Comparison of ENCODE assay signal across 10 cellular contexts in the genomic region with DNA sequence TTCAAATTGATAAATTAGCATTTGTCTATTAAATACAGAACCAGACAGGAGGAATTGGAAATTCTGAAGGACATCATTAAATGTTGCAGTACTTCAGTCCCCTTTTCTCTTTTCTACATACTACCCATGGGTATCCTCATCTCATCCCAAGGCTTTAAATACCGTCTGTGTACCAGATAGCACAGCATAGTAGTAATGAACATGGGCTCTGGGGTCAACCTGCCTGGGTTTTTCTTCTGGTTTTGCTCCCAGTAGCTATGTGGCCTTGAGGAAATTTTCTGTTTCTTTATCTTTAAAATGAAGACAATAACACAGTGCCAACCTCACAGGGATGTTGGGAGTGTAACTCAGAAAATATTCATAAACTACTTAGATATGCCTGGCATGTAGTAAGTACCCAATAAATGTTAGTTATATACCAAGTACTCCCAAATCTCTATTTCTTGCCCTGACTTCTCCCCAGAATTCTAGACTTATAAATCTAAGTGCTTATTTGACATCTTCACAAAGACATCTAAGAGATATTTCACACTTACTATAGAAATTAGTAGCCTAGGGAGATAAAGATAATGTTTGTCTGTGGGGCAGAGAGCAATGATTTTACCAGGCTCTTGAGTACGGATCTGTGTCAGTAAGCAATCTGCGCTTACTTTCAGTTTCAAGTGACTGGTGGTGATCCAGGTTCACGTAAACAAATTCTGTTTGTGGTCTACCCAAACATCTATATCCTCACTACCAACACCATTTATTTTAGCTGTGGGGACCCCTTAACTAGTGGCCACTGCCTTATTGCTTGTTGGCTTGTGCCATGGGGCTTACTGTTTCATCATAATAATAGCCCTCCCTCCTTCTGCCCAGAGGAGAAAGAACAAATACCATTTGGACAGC. TPM values are rescaled to one million over a fixed set of nuclear protein-coding genes. Genes with fewer than 3 reads are reported as not detected.
DNase-seq lines count a peak whose midpoint lies in the region; ATAC-seq and TF ChIP-seq lines count a peak whose summit lies in the region.
"Had no signal": no experiment of that assay in that cellular context is flagged by ENCODE, and none has a peak within 500 bp of the region (broad histone marks: within the 10 kb centered on the region; RNA-seq: fewer than 3 reads in every experiment).

No MANE protein-coding gene starts in this region.

- H3K36me3 ChIP-seq in GM06990 (ENCODE audit: control insufficient read depth, insufficient read depth, low read length), result no peaks in the 10 kb centered on the region
- H3K36me3 ChIP-seq in esophagus muscularis mucosa, result no peaks in the 10 kb centered on the region
- H3K36me3 ChIP-seq: thoracic aorta had no signal

- no peak overlapping the region for H3K27ac ChIP-seq in esophagus muscularis mucosa (replicated peaks in 1 of 4)
- H3K27ac ChIP-seq: thoracic aorta had no signal

- TF ChIP-seq CTCF in GM06990 (IDR thresholded peaks at IDR 0.05; ENCODE audit: insufficient read depth, low read length, poor library complexity, severe bottlenecking) (no peak), fibroblast of villous mesenchyme (IDR thresholded peaks at IDR 0.05; ENCODE audit: insufficient read depth, low read depth, low read length) (no peak), esophagus muscularis mucosa (IDR thresholded peaks at IDR 0.05) (no peak)

- TF ChIP-seq EP300 in esophagus muscularis mucosa (IDR thresholded peaks at IDR 0.05), result no peak

- no peaks in the 10 kb centered on the region for H3K9me3 ChIP-seq in esophagus muscularis mucosa
- H3K9me3 ChIP-seq: thoracic aorta had no signal

- H3K4me3 ChIP-seq in GM06990 (replicated peaks; ENCODE audit: low read depth, low read length) (peak overlapping the region; percentile 50), fibroblast of villous mesenchyme (ENCODE audit: low read depth, low read length) (peak overlapping the region; percentile 20), esophagus muscularis mucosa (no peak overlapping the region)
- H3K4me3 ChIP-seq: lung, thoracic aorta had no signal

- ATAC-seq in GM21381 (IDR thresholded peaks at IDR 0.05; ENCODE audit: unreplicated experiment) (peak; percentile 76), HG03571 (IDR thresholded peaks at IDR 0.05; ENCODE audit: unreplicated experiment) (peak; percentile 68)

- H3K4me1 ChIP-seq in esophagus muscularis mucosa, result no peaks in the 10 kb centered on the region

- TF ChIP-seq POLR2A in esophagus muscularis mucosa (IDR thresholded peaks at IDR 0.05; ENCODE audit: low read depth), result no peak

- 69% methylated on average over 4 of the region's 4 CpGs for WGBS in esophagus muscularis mucosa

- DNase-seq in GM06990 (ENCODE audit: extremely low read depth, insufficient read length) (peak; percentile 49), fibroblast of villous mesenchyme (ENCODE audit: low read depth) (peak; percentile 19), NCI-H748 (lab: John Stamatoyannopoulos, UW; ENCODE audit: unreplicated experiment) (no peak), AG08395 (ENCODE audit: low spot score) (no peak), esophagus muscularis mucosa (ENCODE audit: extremely low spot score) (no peak), DMS79 (lab: John Stamatoyannopoulos, UW) (no peak)

- H3K27me3 ChIP-seq in GM06990 (replicated peaks; ENCODE audit: control insufficient read depth, insufficient read depth, low read length) (no peaks in the 10 kb centered on the region), esophagus muscularis mucosa (no peaks in the 10 kb centered on the region)

- intact Hi-C loops in esophagus muscularis mucosa (cut with DNase I), result loop anchor here (10.0 kb wide), 1 partner anchor 167 kb away; no protein-coding TSS in a partner anchor

RNA-seq across cellular contexts. Expression of gene VANGL2, which starts 37.3 kb away (rescaled TPM):
- total RNA-seq in fibroblast of villous mesenchyme, result not detected in 2 replicates
- 1 to 10 TPM; 1.2 to 5.8 (median 3.7) TPM for total RNA-seq in esophagus muscularis mucosa

Comparison
In these comparisons a context has a peak if more than half of its experiments do, and no peak if none do; other contexts are left out.
1. DNase-seq: peak in GM06990 (single experiment) and fibroblast of villous mesenchyme (single experiment); none in NCI-H748 (single experiment), AG08395 (single experiment), esophagus muscularis mucosa (single experiment) and DMS79 (single experiment).
2. H3K4me3 ChIP-seq: peak in GM06990 (single experiment) and fibroblast of villous mesenchyme (single experiment); none in esophagus muscularis mucosa (0 of 4).